In genomic region chr5:167723254-167723871, GRCh38 we compare ENCODE assay signal across 8 cellular contexts.
DNase-seq lines count a peak whose midpoint lies in the region; ATAC-seq, FAIRE-seq and TF ChIP-seq lines count a peak whose summit lies in the region.

No MANE protein-coding gene starts in this region.

- peak; percentile 90 for FAIRE-seq in islet of Langerhans (lab: Jason Lieb, UNC)

- no peak overlapping the region for H3K9ac ChIP-seq in mammary epithelial cell (ENCODE audit: insufficient read depth, low read length)

- H3K4me3 ChIP-seq in AG09309 (ENCODE audit: control insufficient read depth, low read depth, low read length), result no peak overlapping the region
- H3K4me3 ChIP-seq in mammary epithelial cell (replicated peaks in 1 of 3; ENCODE audit: insufficient read depth in 1 of 3, low read depth in 2 of 3, low read length in 3 of 3), result no peak overlapping the region

- in situ Hi-C loops in mammary epithelial cell (cut with MboI; ENCODE audit: low sequenced_read_pairs in 2 of 2), result loop anchor here in 1 of 2 donors (10.0 to 25.0 kb wide), 3 partner anchors 136 to 289 kb away; no protein-coding TSS in a partner anchor

- H3K9me3 ChIP-seq in mammary epithelial cell (replicated peaks; ENCODE audit: insufficient read depth, low read length), result no peaks in the 10 kb centered on the region

- dilution Hi-C loops in mammary epithelial cell (cut with HindIII; ENCODE audit: low sequenced_read_pairs), result no loop called here

- H2AFZ ChIP-seq in mammary epithelial cell (ENCODE audit: low read depth, low read length), result peak overlapping the region; percentile 77

- intact Hi-C loops in mammary epithelial cell (cut with micrococcal nuclease), result loop anchor here (1.0 to 10.0 kb wide), 9 partner anchors 24 to 324 kb away; no protein-coding TSS in a partner anchor

- no peaks in the 10 kb centered on the region for H4K20me1 ChIP-seq in mammary epithelial cell (ENCODE audit: insufficient read depth, low read length)

- ATAC-seq in GM18858 (IDR thresholded peaks at IDR 0.05; ENCODE audit: unreplicated experiment) (peak; percentile 99), HG03025 (IDR thresholded peaks at IDR 0.05; ENCODE audit: low FRiP score, unreplicated experiment) (peak; percentile 98)

- no TSS peak for BruUV-seq in mammary epithelial cell (replicated peaks; lab: Mats Ljungman, UMichigan)

- no peaks in the 10 kb centered on the region for H3K79me2 ChIP-seq in mammary epithelial cell (ENCODE audit: insufficient read depth, low read length)

- peak overlapping the region; percentile 31 for H3K4me2 ChIP-seq in mammary epithelial cell (ENCODE audit: insufficient read depth, low read depth, low read length)

- DNase-seq in AG09309 (ENCODE audit: low read depth) (no peak), NCI-H2081 (lab: John Stamatoyannopoulos, UW) (peak; percentile 60 to 75), mammary epithelial cell (peak; percentile 80)
- peak; percentile 30 to 46 for DNase-seq in stimulated activated CD4-positive, alpha-beta T cell treated with anti-CD3 and anti-CD28 coated beads, Interleukin-15, amount 100 ng/mL, for 48 hours (ENCODE audit: low read depth in 2 of 2)

- no peaks in the 10 kb centered on the region for H3K36me3 ChIP-seq in mammary epithelial cell (ENCODE audit: insufficient read depth, low read length)

- H3K27me3 ChIP-seq in mammary epithelial cell (ENCODE audit: insufficient read depth, low read length), result no peaks in the 10 kb centered on the region

- H3K4me1 ChIP-seq in mammary epithelial cell (ENCODE audit: insufficient read depth, low read length), result peaks cover 8% of the 10 kb centered on the region

- CTCF ChIA-PET in mammary epithelial cell (lab: Charles Lee; ENCODE audit: low non-redundant PET), result interaction anchor here (0.6 kb wide), 1 partner anchor 82 kb away, joined by 5 read pairs; no protein-coding TSS in a partner anchor

- peak; percentile 85 for TF ChIP-seq CTCF in AG09309 (IDR thresholded peaks at IDR 0.05; ENCODE audit: control insufficient read depth, insufficient read depth, low read depth, low read length, missing control alignments)
- TF ChIP-seq CTCF in VCaP (conservative IDR thresholded peaks at IDR 0.05), result peak; percentile 81
- peak; percentile 84 to 91 for TF ChIP-seq CTCF in mammary epithelial cell (conservative IDR thresholded peaks at IDR 0.05 in 1 of 2, IDR thresholded peaks at IDR 0.05 in 1 of 2; ENCODE audit: extremely low read depth in 1 of 2, insufficient read depth in 1 of 2, low read depth in 1 of 2, low read length in 2 of 2)

- 30% methylated on average over 7 of the region's 9 CpGs for WGBS in mammary epithelial cell (ENCODE audit: low coverage, missing lambda C conversion rate)

- H3K27ac ChIP-seq in VCaP (no peak overlapping the region), mammary epithelial cell (ENCODE audit: insufficient read depth, low read depth, low read length) (peak overlapping the region; percentile 74)
